Comparison of ENCODE assay signal across 15 cellular contexts in genomic region chr5:150468206-150468605, GRCh38. TPM values are rescaled to one million over a fixed set of nuclear protein-coding genes. Genes with fewer than 3 reads are reported as not detected.
DNase-seq lines count a peak whose midpoint lies in the region; FAIRE-seq and TF ChIP-seq lines count a peak whose summit lies in the region.
"Had no signal": no experiment of that assay in that cellular context is flagged by ENCODE, and none has a peak within 500 bp of the region (broad histone marks: within the 10 kb centered on the region; RNA-seq: fewer than 3 reads in every experiment).

No MANE protein-coding gene starts in this region.

- H4K8ac ChIP-seq in H1 (ENCODE audit: extremely low read depth, insufficient read depth, low read length) (no peak overlapping the region), neuronal stem cell (ENCODE audit: low read depth, low read length) (no peak overlapping the region)

- no peaks in the 10 kb centered on the region for H3K27me3 ChIP-seq in AG04450 (ENCODE audit: control insufficient read depth, insufficient read depth, low read length)
- H3K27me3 ChIP-seq in H1 (replicated peaks in 1 of 4; ENCODE audit: control insufficient read depth in 3 of 4, extremely low read depth in 1 of 4, insufficient read depth in 3 of 4, low read length in 3 of 4): no peaks in the 10 kb centered on the region
- H3K27me3 ChIP-seq in neuronal stem cell (ENCODE audit: control insufficient read depth in 3 of 3, insufficient read depth in 3 of 3, low read depth in 1 of 3, low read length in 3 of 3): no peaks in the 10 kb centered on the region
- H3K27me3 ChIP-seq in breast epithelium: no peaks in the 10 kb centered on the region

- H3K4me2 ChIP-seq in H1 (ENCODE audit: insufficient read depth in 1 of 2, low read depth in 2 of 2, low read length in 2 of 2) (no peak overlapping the region), neuronal stem cell (ENCODE audit: insufficient read depth, low read length, poor library complexity, severe bottlenecking) (no peak overlapping the region)
- H3K4me2 ChIP-seq: GM23338 had no signal

- H4K91ac ChIP-seq in H1 (replicated peaks; ENCODE audit: insufficient read length, low read length) (no peak overlapping the region), neuronal stem cell (ENCODE audit: low read depth, low read length, poor library complexity) (no peak overlapping the region)

- peaks cover 1% of the 10 kb centered on the region; the same call in 1 of the 2 replicates for H3K23me2 ChIP-seq in H1 (ENCODE audit: low read depth, low read length)

- no peak for TF ChIP-seq RAD21 in H1 (IDR thresholded peaks at IDR 0.05 in 1 of 2, conservative IDR thresholded peaks at IDR 0.05 in 1 of 2; ENCODE audit: low read depth in 2 of 2, low read length in 2 of 2)

- H3K9ac ChIP-seq in H1 (replicated peaks in 1 of 4; ENCODE audit: extremely low read depth in 1 of 4, low read depth in 3 of 4, low read length in 3 of 4) (no peak overlapping the region), neuronal stem cell (ENCODE audit: low read depth, low read length, poor library complexity) (no peak overlapping the region)

- H3K23ac ChIP-seq in H1 (ENCODE audit: insufficient read length) (no peak overlapping the region), neuronal stem cell (ENCODE audit: low read depth, low read length, poor library complexity) (peak overlapping the region; percentile 18)

- no peak overlapping the region for H3K56ac ChIP-seq in H1 (replicated peaks; ENCODE audit: insufficient read length, low read depth, low read length)

- H3K79me1 ChIP-seq in H1 (ENCODE audit: low read depth, low read length) (no peaks in the 10 kb centered on the region), neuronal stem cell (ENCODE audit: low read depth, low read length) (no peaks in the 10 kb centered on the region)

- FAIRE-seq in H1 (lab: Jason Lieb, UNC): no peak
- FAIRE-seq: A204.1, D721Med had no signal

- no peak for TF ChIP-seq CTCF in AG04450 (IDR thresholded peaks at IDR 0.05; ENCODE audit: low read depth, low read length)
- TF ChIP-seq CTCF in RWPE1 (conservative IDR thresholded peaks at IDR 0.05; ENCODE audit: low read depth): no peak
- TF ChIP-seq CTCF in H1 (IDR thresholded peaks at IDR 0.05; ENCODE audit: control extremely low read depth in 1 of 3, insufficient read depth in 1 of 3, low read depth in 1 of 3, low read length in 3 of 3): no peak
- no peak for TF ChIP-seq CTCF in breast epithelium (IDR thresholded peaks at IDR 0.05)

- H2AK5ac ChIP-seq in H1 (ENCODE audit: low read depth, low read length) (peak overlapping the region; percentile 82; the same call in 1 of the 2 replicates), neuronal stem cell (ENCODE audit: low read depth, low read length) (peak overlapping the region; percentile 46)

- POLR2A ChIA-PET in AG04450 (lab: Yijun Ruan, JAX): no interaction called here
- POLR2A ChIA-PET in RWPE1 (lab: Yijun Ruan, JAX; ENCODE audit: low non-redundant PET): no interaction called here
- POLR2A ChIA-PET in H1 (lab: Charles Lee; ENCODE audit: partially characterized antibody): interaction anchor here (0.6 to 0.8 kb wide), 2 partner anchors 13 to 79 kb away, joined by 3 read pairs; no protein-coding TSS in a partner anchor

- DNase-seq in AG04450 (ENCODE audit: low read depth, low spot score) (no peak), RWPE1 (ENCODE audit: low spot score) (no peak), H1 (ENCODE audit: low read depth in 1 of 2, low spot score in 2 of 2) (no peak), neuronal stem cell (ENCODE audit: low spot score) (no peak), GF-D8 (lab: John Stamatoyannopoulos, UW) (no peak), NCI-H1930 (lab: John Stamatoyannopoulos, UW) (no peak), anterior cingulate cortex (lab: John Stamatoyannopoulos, UW) (no peak), breast epithelium (ENCODE audit: low spot score in 2 of 2) (no peak)
- DNase-seq: CD8-positive, alpha-beta T cell; COR-L47; DMS53; H9 had no signal

- 100% methylated on average over 4 of the region's 4 CpGs; no CpG with 5 or more reads in 1 of the 2 experiments for WGBS in H1 (ENCODE audit: extremely low coverage in 1 of 2, insufficient coverage in 1 of 2, insufficient read length in 1 of 2, insufficient replicate concordance in 2 of 2, low coverage in 1 of 2, low lambda C conversion rate in 2 of 2, missing lambda C conversion rate in 1 of 2), 2 experiments
- no CpG with 5 or more reads among the region's 4 CpGs for WGBS in neuronal stem cell (ENCODE audit: extremely low coverage in 2 of 2, insufficient read length in 2 of 2, insufficient replicate concordance in 1 of 2), 2 donors

- 0 out of 2 replicates have a peak overlapping the region, but pooled peaks have one; percentile 90 for H2BK20ac ChIP-seq in H1 (ENCODE audit: low read length)

- H3K4ac ChIP-seq in H1 (replicated peaks; ENCODE audit: insufficient read length, low read depth, low read length) (no peak overlapping the region), neuronal stem cell (ENCODE audit: low read length) (no peak overlapping the region)

- CTCF ChIA-PET in AG04450 (lab: Charles Lee): interaction anchor here (1.3 kb wide), 1 partner anchor 10 kb away, joined by 4 read pairs; no protein-coding TSS in a partner anchor
- CTCF ChIA-PET in RWPE1 (lab: Yijun Ruan, JAX): interaction anchor here (0.7 to 0.9 kb wide), 2 partner anchors 9 to 66 kb away, joined by 3 read pairs; no protein-coding TSS in a partner anchor
- CTCF ChIA-PET in H1 (lab: Charles Lee; ENCODE audit: partially characterized antibody): interaction anchor here (0.7 to 13.5 kb wide), 4 partner anchors 9 to 93 kb away, joined by 3 to 209 read pairs (median 3); no protein-coding TSS in a partner anchor

- H3K9me3 ChIP-seq in AG04450 (ENCODE audit: control insufficient read depth, insufficient read depth, low read length) (no peaks in the 10 kb centered on the region), H1 (ENCODE audit: insufficient read depth in 2 of 2, low read depth in 1 of 2, low read length in 1 of 2) (no peaks in the 10 kb centered on the region), neuronal stem cell (replicated peaks in 1 of 2; ENCODE audit: control insufficient read depth in 2 of 2, insufficient read depth in 1 of 2, low read depth in 1 of 2, low read length in 2 of 2) (no peaks in the 10 kb centered on the region), breast epithelium (no peaks in the 10 kb centered on the region)

- 0 out of 2 replicates have a peak overlapping the region, but pooled peaks have one; percentile 39 for H2BK12ac ChIP-seq in H1 (ENCODE audit: low read depth, low read length)
- no peak overlapping the region for H2BK12ac ChIP-seq in neuronal stem cell (ENCODE audit: low read length)

- TF ChIP-seq EP300 in H1 (IDR thresholded peaks at IDR 0.05; ENCODE audit: borderline replicate concordance in 1 of 2, low read depth in 2 of 2, low read length in 2 of 2): no peak

- H3K14ac ChIP-seq in H1 (ENCODE audit: insufficient read length): no peak overlapping the region
- no peak overlapping the region for H3K14ac ChIP-seq in neuronal stem cell (ENCODE audit: low read length)

- no peak overlapping the region for H3K18ac ChIP-seq in H1 (ENCODE audit: extremely low read depth, low read length)
- H3K18ac ChIP-seq in neuronal stem cell (ENCODE audit: low read length): peak overlapping the region; percentile 35

- peak overlapping the region; percentile 21 for H3K27ac ChIP-seq in AG04450 (ENCODE audit: low read depth, low read length)
- H3K27ac ChIP-seq in RWPE1: peak overlapping the region; percentile 83
- H3K27ac ChIP-seq in H1 (ENCODE audit: low read depth, low read length): no peak overlapping the region
- no peak overlapping the region for H3K27ac ChIP-seq in neuronal stem cell (replicated peaks; ENCODE audit: low read length)
- no peak overlapping the region for H3K27ac ChIP-seq in breast epithelium

- H2AFZ ChIP-seq in H1 (ENCODE audit: low read length): no peak overlapping the region
- no peak overlapping the region for H2AFZ ChIP-seq in neuronal stem cell (ENCODE audit: low read length)
- H2AFZ ChIP-seq: GM23338 had no signal

- H2BK120ac ChIP-seq in H1 (replicated peaks; ENCODE audit: low read depth, low read length): no peak overlapping the region
- H2BK120ac ChIP-seq in neuronal stem cell (ENCODE audit: low read depth, low read length): no peak overlapping the region

- H3K36me3 ChIP-seq in H1 (ENCODE audit: control insufficient read depth in 2 of 4, insufficient read depth in 4 of 4, low read length in 3 of 4) (no peaks in the 10 kb centered on the region), neuronal stem cell (replicated peaks in 1 of 2; ENCODE audit: control insufficient read depth in 2 of 2, insufficient read depth in 2 of 2, low read length in 2 of 2) (no peaks in the 10 kb centered on the region), breast epithelium (no peaks in the 10 kb centered on the region)

- H2BK5ac ChIP-seq in H1 (ENCODE audit: low read depth, low read length) (no peak overlapping the region), neuronal stem cell (ENCODE audit: low read length) (peak overlapping the region; percentile 53)

- H3K79me2 ChIP-seq in H1 (ENCODE audit: control insufficient read depth in 1 of 2, insufficient read depth in 2 of 2, low read length in 2 of 2): no peaks in the 10 kb centered on the region

- intact Hi-C loops in breast epithelium (cut with DNase I; ENCODE audit: low total_unique reads): loop anchor here (10.0 kb wide), 1 partner anchor 187 kb away; no protein-coding TSS in a partner anchor

- TF ChIP-seq POLR2A in H1 (IDR thresholded peaks at IDR 0.05; ENCODE audit: control extremely low read depth in 1 of 2, low read depth in 2 of 2, low read length in 2 of 2) (no peak), breast epithelium (IDR thresholded peaks at IDR 0.05) (no peak)

- H4K5ac ChIP-seq in H1 (ENCODE audit: insufficient read length, low read depth, low read length): no peak overlapping the region

- no peaks in the 10 kb centered on the region for H4K20me1 ChIP-seq in H1 (replicated peaks in 1 of 2; ENCODE audit: control insufficient read depth in 1 of 2, insufficient read depth in 2 of 2, low read length in 2 of 2)

- H3K4me3 ChIP-seq in AG04450 (ENCODE audit: low read depth, low read length): no peak overlapping the region
- no peak overlapping the region for H3K4me3 ChIP-seq in H1 (ENCODE audit: extremely low read depth in 1 of 4, insufficient read depth in 2 of 4, low read depth in 3 of 4, low read length in 4 of 4)
- no peak overlapping the region for H3K4me3 ChIP-seq in neuronal stem cell (ENCODE audit: low read length in 2 of 2)
- no peak overlapping the region for H3K4me3 ChIP-seq in breast epithelium
- H3K4me3 ChIP-seq: GM23338 had no signal

- H2BK15ac ChIP-seq in H1 (ENCODE audit: low read length) (no peak overlapping the region), neuronal stem cell (ENCODE audit: low read length) (peak overlapping the region; percentile 67)

- H3K4me1 ChIP-seq in H1 (replicated peaks in 1 of 4; ENCODE audit: control insufficient read depth in 3 of 4, insufficient read depth in 4 of 4, low read length in 3 of 4) (peaks cover 3 to 16% (median 12%) of the 10 kb centered on the region in 4 experiments), neuronal stem cell (ENCODE audit: control insufficient read depth in 2 of 2, insufficient read depth in 1 of 2, low read depth in 1 of 2, low read length in 2 of 2) (peaks cover 9 to 11% of the 10 kb centered on the region in 2 donors), breast epithelium (peaks cover 0 to 4% of the 10 kb centered on the region in 2 donors)

RNA-seq across cellular contexts. Expression of gene RPS14, which starts 18.7 kb away (rescaled TPM):
- 3,620 and 4,046 TPM in 2 replicates for polyA plus RNA-seq in AG04450 (2011; rRNA removed)
- 932 and 933 TPM in 2 replicates for polyA minus RNA-seq in AG04450 (2011; rRNA and poly(A)+ RNA removed)
- total RNA-seq in H1 (2021; fragmentation: NEBNext Ultra II Directional; extraction: Animal tissue kit (Norgen Biotek cat#: 25700)): 2,548 and 2,599 TPM in 2 replicates
- 5,579 and 6,423 TPM in 2 replicates for polyA plus RNA-seq in H1 (2011; rRNA removed)
- 6,153 TPM for polyA plus RNA-seq in H1 (2011; cell fraction: cytosol; rRNA removed)
- 2,076 TPM for polyA plus RNA-seq in H1 (2011; cell fraction: nucleus; rRNA removed)
- polyA plus RNA-seq in H1 (2012, experiment 1 of 2): 3,315 to 4,827 TPM (median 4,072 TPM) in 4 replicates
- 7,349 TPM for polyA plus RNA-seq in H1 (2012, experiment 2 of 2)
- 3,849 TPM for polyA plus RNA-seq in H1 (2013, experiment 1 of 2)
- polyA plus RNA-seq in H1 (2013, experiment 2 of 2): 4,074 TPM
- polyA minus RNA-seq in H1 (2011; rRNA and poly(A)+ RNA removed): 913 and 940 TPM in 2 replicates
- polyA minus RNA-seq in H1 (2011; cell fraction: cytosol; rRNA and poly(A)+ RNA removed): 455 TPM
- polyA minus RNA-seq in H1 (2011; cell fraction: nucleus; rRNA and poly(A)+ RNA removed): 375 TPM
- polyA plus RNA-seq in neuronal stem cell (2013, experiment 1 of 2): 5,106 TPM
- polyA plus RNA-seq in neuronal stem cell (2013, experiment 2 of 2): 5,095 TPM
- 1,000 to 10,000 TPM; 3,271 to 4,472 (median 4,011) TPM for total RNA-seq in breast epithelium

RNA-seq across cellular contexts. Expression of gene NDST1, which starts 39.7 kb away (rescaled TPM):
- 52.2 and 63.2 TPM in 2 replicates for polyA plus RNA-seq in AG04450 (2011; rRNA removed)
- 69.4 and 93.7 TPM in 2 replicates for polyA minus RNA-seq in AG04450 (2011; rRNA and poly(A)+ RNA removed)
- total RNA-seq in H1 (2021; fragmentation: NEBNext Ultra II Directional; extraction: Animal tissue kit (Norgen Biotek cat#: 25700)): 70.1 and 72.0 TPM in 2 replicates
- 27.0 and 37.7 TPM in 2 replicates for polyA plus RNA-seq in H1 (2011; rRNA removed)
- polyA plus RNA-seq in H1 (2011; cell fraction: cytosol; rRNA removed): 21.2 TPM
- polyA plus RNA-seq in H1 (2011; cell fraction: nucleus; rRNA removed): 50.8 TPM
- polyA plus RNA-seq in H1 (2012, experiment 1 of 2): 28.7 to 34.5 TPM (median 31.7 TPM) in 4 replicates
- polyA plus RNA-seq in H1 (2012, experiment 2 of 2): 30.3 TPM
- 30.1 TPM for polyA plus RNA-seq in H1 (2013, experiment 1 of 2)
- 32.9 TPM for polyA plus RNA-seq in H1 (2013, experiment 2 of 2)
- polyA minus RNA-seq in H1 (2011; rRNA and poly(A)+ RNA removed): 41.4 and 47.8 TPM in 2 replicates
- polyA minus RNA-seq in H1 (2011; cell fraction: cytosol; rRNA and poly(A)+ RNA removed): 32.1 TPM
- 37.9 TPM for polyA minus RNA-seq in H1 (2011; cell fraction: nucleus; rRNA and poly(A)+ RNA removed)
- 27.1 TPM for polyA plus RNA-seq in neuronal stem cell (2013, experiment 1 of 2)
- polyA plus RNA-seq in neuronal stem cell (2013, experiment 2 of 2): 25.9 TPM
- total RNA-seq in breast epithelium: 10 to 100 TPM; 46.7 to 92.3 (median 74.1) TPM

RNA-seq across cellular contexts. Expression of gene CD74, which starts 55.5 kb away (rescaled TPM):
- polyA plus RNA-seq in AG04450 (2011; rRNA removed) (2.9 and 4.9 TPM in 2 replicates), H1 (2011; rRNA removed) (61.0 and 61.8 TPM in 2 replicates)
- 0.91 and 1.1 TPM in 2 replicates for polyA minus RNA-seq in AG04450 (2011; rRNA and poly(A)+ RNA removed)
- 45.9 and 48.6 TPM in 2 replicates for total RNA-seq in H1 (2021; fragmentation: NEBNext Ultra II Directional; extraction: Animal tissue kit (Norgen Biotek cat#: 25700))
- 32.2 TPM for polyA plus RNA-seq in H1 (2011; cell fraction: cytosol; rRNA removed)
- 47.9 TPM for polyA plus RNA-seq in H1 (2011; cell fraction: nucleus; rRNA removed)
- polyA plus RNA-seq in H1 (2012, experiment 1 of 2): 52.7 to 98.5 TPM (median 93.0 TPM) in 4 replicates
- polyA plus RNA-seq in H1 (2012, experiment 2 of 2): 84.1 TPM
- polyA plus RNA-seq in H1 (2013, experiment 1 of 2): 152 TPM
- polyA plus RNA-seq in H1 (2013, experiment 2 of 2): 192 TPM
- 25.9 and 26.9 TPM in 2 replicates for polyA minus RNA-seq in H1 (2011; rRNA and poly(A)+ RNA removed)
- polyA minus RNA-seq in H1 (2011; cell fraction: cytosol; rRNA and poly(A)+ RNA removed): 37.9 TPM
- 26.2 TPM for polyA minus RNA-seq in H1 (2011; cell fraction: nucleus; rRNA and poly(A)+ RNA removed)
- 61.0 TPM for polyA plus RNA-seq in neuronal stem cell (2013, experiment 1 of 2)
- polyA plus RNA-seq in neuronal stem cell (2013, experiment 2 of 2): 61.3 TPM
- 100 to 1,000 TPM; 382 to 393 (median 392) TPM for total RNA-seq in breast epithelium

Comparison
In these comparisons a context has a peak if more than half of its experiments do, and no peak if none do; other contexts are left out.
1. H3K27ac ChIP-seq: peak in AG04450 (single experiment) and RWPE1 (single experiment); none in H1 (single experiment), neuronal stem cell (single experiment) and breast epithelium (0 of 2).